In the genomic region with DNA sequence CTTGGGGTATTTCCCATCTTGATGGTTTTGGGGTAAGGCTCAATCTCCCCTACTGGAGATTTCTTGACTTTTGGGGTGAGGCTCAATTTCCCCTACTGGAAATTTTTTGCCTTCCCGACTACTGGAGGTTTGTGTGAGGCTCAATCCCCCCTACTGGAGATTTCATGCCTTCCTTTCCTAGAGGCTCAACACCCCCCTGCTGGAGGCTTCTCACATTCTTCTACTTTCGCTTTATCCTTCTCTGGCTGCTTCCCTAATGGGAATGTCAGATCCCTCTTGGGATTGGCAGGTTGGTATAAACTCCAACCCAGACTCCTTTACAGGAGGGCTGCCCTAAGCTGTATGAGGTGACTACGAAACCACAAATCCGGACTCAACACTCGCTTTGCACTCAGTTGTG, we compare ENCODE assay signal across 16 cellular contexts.
"Had no signal": no experiment of that assay in that cellular context is flagged by ENCODE, and none has a peak within 500 bp of the region (broad histone marks: within the 10 kb centered on the region; RNA-seq: fewer than 3 reads in every experiment).

No MANE protein-coding gene starts in this region.

- ATAC-seq: activated T-cell treated with anti-CD3 and anti-CD28 coated beads, Interleukin-2, amount 50 U/mL, for 72 hours; effector memory CD8-positive, alpha-beta T cell; upper lobe of right lung had no signal

- H3K27ac ChIP-seq: cardiac muscle cell, foreskin keratinocyte, left ventricle myocardium inferior, testis, upper lobe of right lung, VCaP had no signal

- H3K27me3 ChIP-seq: cardiac muscle cell, foreskin keratinocyte, testis, upper lobe of right lung had no signal

- H3K4me1 ChIP-seq: foreskin keratinocyte, left ventricle myocardium inferior, testis, upper lobe of right lung had no signal

- H3K4me3 Mint-ChIP-seq: activated naive CD8-positive, alpha-beta T cell; activated T-cell treated with anti-CD3 and anti-CD28 coated beads, Interleukin-2, amount 50 U/mL, for 72 hours; effector memory CD8-positive, alpha-beta T cell; nephron progenitor cell had no signal

- H3K27me3 Mint-ChIP-seq: activated naive CD8-positive, alpha-beta T cell; effector memory CD8-positive, alpha-beta T cell had no signal

- H3K9me3 ChIP-seq: testis had no signal

- DNase-seq: activated CD4-positive, alpha-beta T cell treated with anti-CD3 and anti-CD28 coated beads for 1 hour; activated T-cell treated with anti-CD3 and anti-CD28 coated beads, Interleukin-2, amount 50 U/mL, for 72 hours; amygdala; effector memory CD8-positive, alpha-beta T cell; hippocampal formation; left ventricle myocardium inferior; mammary epithelial cell; nephron progenitor cell; SW 1271; T-helper 2 cell; testis; upper lobe of right lung had no signal

- H3K27ac Mint-ChIP-seq: activated naive CD8-positive, alpha-beta T cell; activated T-cell treated with anti-CD3 and anti-CD28 coated beads, Interleukin-2, amount 50 U/mL, for 72 hours; effector memory CD8-positive, alpha-beta T cell had no signal
